8 cellular contexts compared by ENCODE assay signal in genomic region chr19:38388310-38389100, GRCh38. TPM values are rescaled to one million over a fixed set of nuclear protein-coding genes. Genes with fewer than 3 reads are reported as not detected.
A peak's percentile ranks its signal among the peaks of the same experiment; 100 is the strongest.
DNase-seq lines count a peak whose midpoint lies in the region; ATAC-seq and TF ChIP-seq lines count a peak whose summit lies in the region.

A gene with protein sequence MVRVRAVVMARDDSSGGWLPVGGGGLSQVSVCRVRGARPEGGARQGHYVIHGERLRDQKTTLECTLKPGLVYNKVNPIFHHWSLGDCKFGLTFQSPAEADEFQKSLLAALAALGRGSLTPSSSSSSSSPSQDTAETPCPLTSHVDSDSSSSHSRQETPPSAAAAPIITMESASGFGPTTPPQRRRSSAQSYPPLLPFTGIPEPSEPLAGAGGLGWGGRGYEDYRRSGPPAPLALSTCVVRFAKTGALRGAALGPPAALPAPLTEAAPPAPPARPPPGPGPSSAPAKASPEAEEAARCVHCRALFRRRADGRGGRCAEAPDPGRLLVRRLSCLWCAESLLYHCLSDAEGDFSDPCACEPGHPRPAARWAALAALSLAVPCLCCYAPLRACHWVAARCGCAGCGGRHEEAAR (plus strand): TSS chr19:38388697. CDS start chr19:38390303, 1,606 bp downstream.

- H3K27ac ChIP-seq in cingulate gyrus (ENCODE audit: low read depth, low read length), result peak within 1 kb of the TSS; percentile 57
- H3K27ac ChIP-seq in thoracic aorta, result peak within 1 kb of the TSS; percentile 84 to 89

- DNase-seq in A172 (ENCODE audit: low spot score), result peak; percentile 78
- DNase-seq in NCI-H774 (lab: John Stamatoyannopoulos, UW), result peak; percentile 53
- DNase-seq in left lobe of liver (ENCODE audit: low spot score), result no peak
- DNase-seq in thoracic aorta (ENCODE audit: low spot score), result no peak
- no peak for DNase-seq in NAMALWA (ENCODE audit: low spot score)

- H3K27me3 ChIP-seq in thoracic aorta (replicated peaks; ENCODE audit: insufficient read depth), result no peaks in the 10 kb centered on the region

- peaks cover 5% of the 10 kb centered on the region for H3K36me3 ChIP-seq in thoracic aorta

- H3K4me3 ChIP-seq in thoracic aorta, result peak within 1 kb of the TSS; percentile 85

- H3K4me1 ChIP-seq in thoracic aorta (ENCODE audit: control insufficient read depth in 1 of 2, low read depth in 2 of 2), result peaks cover 3 to 30% of the 10 kb centered on the region in 2 donors

- peak; percentile 22 for ATAC-seq in GM18498 (IDR thresholded peaks at IDR 0.05; ENCODE audit: unreplicated experiment)
- ATAC-seq in left lobe of liver, result peak; percentile 8
- peak; percentile 3 for ATAC-seq in thoracic aorta (ENCODE audit: insufficient number of reproducible peaks, low FRiP score, low read depth)
- ATAC-seq in HG03095 (IDR thresholded peaks at IDR 0.05; ENCODE audit: unreplicated experiment), result no peak

- TF ChIP-seq CTCF in thoracic aorta (IDR thresholded peaks at IDR 0.05), result no peak

- H3K9me3 ChIP-seq in thoracic aorta, result no peaks in the 10 kb centered on the region

RNA-seq across cellular contexts. Expression of the gene that starts here (rescaled TPM):
- total RNA-seq in A172 (2014; rRNA removed; shearing (Covaris generic)), result 2.4 and 2.8 TPM in 2 replicates
- total RNA-seq in left lobe of liver, result 0.30 TPM
- 10 to 100 TPM in 1 of 2 donors, 1 to 10 TPM in 1; 4.1 to 16.4 TPM for total RNA-seq in thoracic aorta

Comparison
In these comparisons a context has a peak if more than half of its experiments do, and no peak if none do; other contexts are left out.
1. Peak in ATAC-seq in left lobe of liver; RNA of the gene not detected or under 1 TPM.
2. DNase-seq: peak in A172 (single experiment) and NCI-H774 (single experiment); none in left lobe of liver (single experiment), thoracic aorta (single experiment) and NAMALWA (single experiment).